In the genomic region with DNA sequence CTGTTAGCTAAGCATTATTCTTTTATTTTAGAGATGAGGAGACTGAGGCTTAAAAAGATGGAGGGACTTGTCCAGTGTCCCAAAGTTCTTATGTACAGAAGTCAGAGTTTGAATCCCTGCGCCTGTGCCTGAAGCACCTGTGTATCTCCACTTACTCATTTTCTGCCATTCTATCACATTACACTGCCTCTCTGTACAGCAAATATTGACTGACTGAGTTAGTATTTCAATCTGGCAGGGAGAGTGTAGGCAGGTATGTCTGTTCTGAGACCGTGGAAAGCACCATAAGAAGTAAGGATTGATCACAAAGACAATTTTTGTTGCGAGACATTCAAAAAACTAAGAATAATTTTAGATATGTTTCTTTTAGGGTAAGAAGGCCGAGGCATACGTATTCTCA, we compare ENCODE assay signal across 1 cellular context.
TF ChIP-seq lines count a peak whose summit lies in the region.

No MANE protein-coding gene starts in this region.

TF ChIP-seq in WTC11, 78 proteins besides CTCF, POLR2A, EP300 and RAD21 (continued from another document):
- TF ChIP-seq, protein P1, sequence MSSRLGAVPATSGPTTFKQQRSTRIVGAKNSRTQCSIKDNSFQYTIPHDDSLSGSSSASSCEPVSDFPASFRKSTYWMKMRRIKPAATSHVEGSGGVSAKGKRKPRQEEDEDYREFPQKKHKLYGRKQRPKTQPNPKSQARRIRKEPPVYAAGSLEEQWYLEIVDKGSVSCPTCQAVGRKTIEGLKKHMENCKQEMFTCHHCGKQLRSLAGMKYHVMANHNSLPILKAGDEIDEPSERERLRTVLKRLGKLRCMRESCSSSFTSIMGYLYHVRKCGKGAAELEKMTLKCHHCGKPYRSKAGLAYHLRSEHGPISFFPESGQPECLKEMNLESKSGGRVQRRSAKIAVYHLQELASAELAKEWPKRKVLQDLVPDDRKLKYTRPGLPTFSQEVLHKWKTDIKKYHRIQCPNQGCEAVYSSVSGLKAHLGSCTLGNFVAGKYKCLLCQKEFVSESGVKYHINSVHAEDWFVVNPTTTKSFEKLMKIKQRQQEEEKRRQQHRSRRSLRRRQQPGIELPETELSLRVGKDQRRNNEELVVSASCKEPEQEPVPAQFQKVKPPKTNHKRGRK (CRISPR knock-in tag; IDR thresholded peaks at IDR 0.05; ENCODE audit: borderline replicate concordance): no peak
- TF ChIP-seq ATF1 (CRISPR knock-in tag; IDR thresholded peaks at IDR 0.05) (no peak), NR2C2 (CRISPR knock-in tag; IDR thresholded peaks at IDR 0.05) (no peak)
